9 cellular contexts compared by ENCODE assay signal in the genomic region with DNA sequence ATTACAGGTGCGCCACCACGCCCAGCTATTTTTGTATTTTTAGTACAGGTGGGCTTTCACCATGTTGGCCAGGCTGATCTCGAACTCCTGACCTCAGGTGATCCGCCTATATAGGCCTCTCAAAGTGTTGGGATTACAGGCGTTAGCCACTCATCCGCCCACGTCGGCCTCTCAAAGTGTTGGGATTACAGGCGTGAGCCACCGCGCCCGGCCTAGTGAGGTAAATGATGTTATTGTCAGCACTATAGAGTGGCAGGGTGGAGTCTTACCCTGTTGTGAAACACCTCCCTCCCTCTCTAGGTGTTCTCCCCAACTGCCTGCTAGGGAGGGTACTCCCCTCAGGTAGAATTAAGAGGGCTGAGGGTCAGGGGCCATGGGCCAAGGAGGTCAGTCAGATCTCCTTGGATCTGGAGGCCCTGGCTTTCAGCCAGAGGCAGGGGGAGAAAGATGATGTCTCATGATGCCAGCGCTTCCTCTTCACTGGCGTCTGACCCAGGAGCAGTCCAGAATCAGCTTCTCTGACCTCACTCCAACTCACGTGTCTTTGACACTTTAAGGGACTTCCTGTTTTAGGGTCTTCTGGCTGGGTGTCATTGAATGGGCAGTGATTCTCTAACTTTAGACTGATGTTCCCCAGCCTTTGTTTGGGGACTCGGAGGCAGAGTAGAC. TPM values are rescaled to one million over a fixed set of nuclear protein-coding genes. Genes with fewer than 3 reads are reported as not detected.
DNase-seq lines count a peak whose midpoint lies in the region; ATAC-seq and TF ChIP-seq lines count a peak whose summit lies in the region.
"Had no signal": no experiment of that assay in that cellular context is flagged by ENCODE, and none has a peak within 500 bp of the region (broad histone marks: within the 10 kb centered on the region; RNA-seq: fewer than 3 reads in every experiment).

No MANE protein-coding gene starts in this region.

- H3K36me3 ChIP-seq in A673 (ENCODE audit: insufficient read depth, low read length, poor library complexity, severe bottlenecking) (peaks cover 7% of the 10 kb centered on the region), ascending aorta (peaks cover 2 to 15% of the 10 kb centered on the region in 2 donors)

- H3K4me1 ChIP-seq in A673 (ENCODE audit: insufficient read depth, low read length, poor library complexity, severe bottlenecking), result peaks cover 31% of the 10 kb centered on the region
- peaks cover 5 to 37% of the 10 kb centered on the region in 2 donors for H3K4me1 ChIP-seq in ascending aorta

- no peaks in the 10 kb centered on the region for H3K27me3 Mint-ChIP-seq in activated naive CD8-positive, alpha-beta T cell
- peaks cover 9% of the 10 kb centered on the region for H3K27me3 Mint-ChIP-seq in endothelial cell (ENCODE audit: unreplicated experiment)

- intact Hi-C loops in A673 (cut with micrococcal nuclease; ENCODE audit: unreplicated experiment) (no loop called here), ascending aorta (cut with DNase I) (no loop called here)

- BruUV-seq in A673 (replicated peaks; lab: Mats Ljungman, UMichigan), result no TSS peak

- H3K4me3 ChIP-seq in A673 (ENCODE audit: low read depth, low read length, poor library complexity, severe bottlenecking) (no peak overlapping the region), ascending aorta (peak overlapping the region in 1 of 2 donors; percentile 79)

- no peaks in the 10 kb centered on the region for H3K36me3 Mint-ChIP-seq in activated naive CD8-positive, alpha-beta T cell
- H3K36me3 Mint-ChIP-seq in endothelial cell (ENCODE audit: low read depth, unreplicated experiment), result peaks cover 3% of the 10 kb centered on the region

- H3K27ac Mint-ChIP-seq in activated naive CD8-positive, alpha-beta T cell, result no peak overlapping the region
- no peak overlapping the region for H3K27ac Mint-ChIP-seq in endothelial cell (ENCODE audit: unreplicated experiment)

- H3K4me3 Mint-ChIP-seq in activated naive CD8-positive, alpha-beta T cell, result peak overlapping the region; percentile 93
- no peak overlapping the region for H3K4me3 Mint-ChIP-seq in endothelial cell (ENCODE audit: unreplicated experiment)

- no peaks in the 10 kb centered on the region for H3K27me3 ChIP-seq in A673 (replicated peaks; ENCODE audit: insufficient read depth, low read depth, low read length, poor library complexity)
- H3K27me3 ChIP-seq in ascending aorta, result no peaks in the 10 kb centered on the region

- in situ Hi-C loops in KBM-7 (cut with MboI; ENCODE audit: low pct_unique_long_range_greater_than_20kb, low sequenced_read_pairs), result no loop called here

- ATAC-seq in GM19395 (IDR thresholded peaks at IDR 0.05; ENCODE audit: unreplicated experiment) (no peak), HG02623 (IDR thresholded peaks at IDR 0.05; ENCODE audit: unreplicated experiment) (no peak)

- POLR2A ChIA-PET in A673 (lab: Charles Lee; ENCODE audit: low non-redundant PET), result no interaction called here

- peaks cover 32% of the 10 kb centered on the region for H3K4me1 Mint-ChIP-seq in activated naive CD8-positive, alpha-beta T cell (ENCODE audit: low read depth)
- peaks cover 12% of the 10 kb centered on the region for H3K4me1 Mint-ChIP-seq in endothelial cell (ENCODE audit: unreplicated experiment)

- no peak for DNase-seq in A673 (ENCODE audit: low spot score)
- peak; percentile 38 for DNase-seq in KBM-7
- peak; percentile 55 for DNase-seq in mucosa of gallbladder (ENCODE audit: low spot score)
- DNase-seq in endothelial cell (ENCODE audit: low spot score), result no peak
- DNase-seq in ascending aorta (ENCODE audit: low spot score in 2 of 2), result no peak
- DNase-seq: activated CD4-positive, alpha-beta T cell treated with anti-CD3 and anti-CD28 coated beads for 48 hours had no signal

- H3K27ac ChIP-seq in A673 (ENCODE audit: low read depth, low read length, poor library complexity, severe bottlenecking) (peak overlapping the region; percentile 50), ascending aorta (peak overlapping the region in 1 of 2 donors; percentile 92)

- TF ChIP-seq CTCF in A673 (conservative IDR thresholded peaks at IDR 0.05; ENCODE audit: low read depth, low read length) (no peak), endothelial cell (IDR thresholded peaks at IDR 0.05; ENCODE audit: unreplicated experiment) (no peak), ascending aorta (IDR thresholded peaks at IDR 0.05) (no peak)

- H3K9me3 ChIP-seq in A673 (ENCODE audit: low read depth, low read length, poor library complexity, severe bottlenecking) (no peaks in the 10 kb centered on the region), ascending aorta (no peaks in the 10 kb centered on the region)

- no peaks in the 10 kb centered on the region for H3K9me3 Mint-ChIP-seq in activated naive CD8-positive, alpha-beta T cell (ENCODE audit: low read depth)
- H3K9me3 Mint-ChIP-seq in endothelial cell (ENCODE audit: unreplicated experiment), result no peaks in the 10 kb centered on the region

- CTCF ChIA-PET in A673 (lab: Charles Lee), result no interaction called here

RNA-seq across cellular contexts. Expression of gene GGA1, which starts 2.0 kb away (rescaled TPM):
- total RNA-seq in A673 (2021) (74.6 and 79.4 TPM in 2 replicates), mucosa of gallbladder (81.5 TPM), endothelial cell (ENCODE audit: unreplicated experiment) (63.6 TPM), ascending aorta (53.5 TPM)

RNA-seq across cellular contexts. Expression of gene SH3BP1, which starts 28.9 kb away (rescaled TPM):
- total RNA-seq in A673 (2021) (12.9 and 22.7 TPM in 2 replicates), mucosa of gallbladder (13.6 TPM), endothelial cell (ENCODE audit: unreplicated experiment) (11.6 TPM), ascending aorta (33.7 TPM)

RNA-seq across cellular contexts. Expression of gene LGALS2, which starts 30.7 kb away (rescaled TPM):
- total RNA-seq in A673 (2021), result not detected in 2 replicates
- 776 TPM for total RNA-seq in mucosa of gallbladder
- not detected for total RNA-seq in endothelial cell (ENCODE audit: unreplicated experiment)
- total RNA-seq in ascending aorta, result not detected

RNA-seq across cellular contexts. Expression of gene PDXP, which starts 47.9 kb away (rescaled TPM):
- total RNA-seq in A673 (2021) (57.3 and 63.5 TPM in 2 replicates), mucosa of gallbladder (12.1 TPM), endothelial cell (ENCODE audit: unreplicated experiment) (13.4 TPM), ascending aorta (10.6 TPM)

RNA-seq across cellular contexts. Expression of gene CDC42EP1, which starts 50.3 kb away (rescaled TPM):
- total RNA-seq in A673 (2021), result 1.1 and 1.6 TPM in 2 replicates
- 186 TPM for total RNA-seq in mucosa of gallbladder
- total RNA-seq in endothelial cell (ENCODE audit: unreplicated experiment), result 51.2 TPM
- total RNA-seq in ascending aorta, result 100 TPM

Comparison
In these comparisons a context has a peak if more than half of its experiments do, and no peak if none do; other contexts are left out.
1. DNase-seq: peak in KBM-7 (single experiment) and mucosa of gallbladder (single experiment); none in A673 (single experiment), endothelial cell (single experiment) and ascending aorta (0 of 2).
2. RNA of gene LGALS2, which starts 30.7 kb away (total RNA-seq): 776 TPM in mucosa of gallbladder (single experiment); not detected in A673, not detected in endothelial cell (single experiment) and not detected in ascending aorta (single experiment); every median in the first group is over 100 times any median in the second.